In genomic region chr3:26628915-26629314, GRCh38 we compare ENCODE assay signal across 8 cellular contexts. TPM values are rescaled to one million over a fixed set of nuclear protein-coding genes. Genes with fewer than 3 reads are reported as not detected.
"Had no signal": no experiment of that assay in that cellular context is flagged by ENCODE, and none has a peak within 500 bp of the region (broad histone marks: within the 10 kb centered on the region; RNA-seq: fewer than 3 reads in every experiment).

No MANE protein-coding gene starts in this region.

- ATAC-seq: GM23338 had no signal

- H3K27ac Mint-ChIP-seq: GM23338, H9 had no signal

- FAIRE-seq: H1, H54 had no signal

- H3K27ac ChIP-seq: HL-60 had no signal

- H2AFZ ChIP-seq: GM23338 had no signal

- H3K4me2 ChIP-seq: GM23338 had no signal

- DNase-seq: H9, HCEC 1CT, IMR-90, KBM-7 had no signal

- H3K4me3 ChIP-seq: GM23338 had no signal

- H3K9me3 Mint-ChIP-seq: GM23338, H9 had no signal

- H3K4me3 Mint-ChIP-seq: GM23338, H9 had no signal

RNA-seq across cellular contexts. Expression of gene LRRC3B, which starts 6.3 kb away (rescaled TPM):
- total RNA-seq: IMR-90 had no signal
- polyA plus RNA-seq: IMR-90 had no signal
